ENCODE assay signal across 8 cellular contexts in the genomic region with DNA sequence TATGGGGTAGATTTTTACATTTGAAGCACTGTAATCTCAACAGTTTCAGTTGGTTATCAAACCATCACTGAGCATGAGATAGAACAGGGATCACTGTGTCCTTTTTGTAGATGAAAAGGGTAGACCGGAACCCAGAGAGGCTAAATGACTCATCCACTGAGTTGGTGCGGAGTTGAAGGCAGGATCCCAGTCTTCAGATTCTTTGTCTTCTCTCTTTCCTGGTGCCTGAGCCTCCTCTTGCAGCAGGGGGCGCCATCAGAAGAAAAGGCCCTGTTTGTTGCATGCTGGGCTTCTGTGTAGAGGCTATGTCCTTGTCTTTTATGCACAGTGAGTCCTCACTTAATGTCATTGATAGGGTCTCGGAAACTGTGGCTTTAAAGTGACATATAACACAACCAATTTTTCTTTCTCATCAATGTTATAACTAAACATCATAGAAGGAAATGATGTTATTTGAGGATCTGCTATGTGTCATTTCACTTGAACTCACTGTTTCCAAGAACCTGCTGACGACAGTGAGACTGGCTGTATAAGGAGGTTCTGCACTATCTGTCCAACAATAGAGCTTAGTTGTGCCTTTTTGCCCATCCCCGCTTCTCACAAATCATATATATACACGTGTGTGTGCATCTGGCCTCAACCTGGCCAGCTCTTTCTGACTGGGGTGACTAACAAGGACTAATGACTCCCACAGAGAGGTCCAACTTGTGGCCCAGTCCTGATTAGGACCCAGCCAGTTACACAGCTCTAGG. TPM values are rescaled to one million over a fixed set of nuclear protein-coding genes. Genes with fewer than 3 reads are reported as not detected.
DNase-seq lines count a peak whose midpoint lies in the region; ATAC-seq, FAIRE-seq and TF ChIP-seq lines count a peak whose summit lies in the region.

No MANE protein-coding gene starts in this region.

- no peak overlapping the region for H3K9ac ChIP-seq in HepG2 (ENCODE audit: insufficient read depth, low read depth, low read length)

- in situ Hi-C loops in HepG2 (cut with HindIII; ENCODE audit: extremely low pct_ligation_motif_present, low pct_unique_long_range_greater_than_20kb): no loop called here

- POLR2A ChIA-PET in HepG2 (lab: Yijun Ruan, JAX): no interaction called here

- TF ChIP-seq EP300 in HepG2 (IDR thresholded peaks at IDR 0.05; ENCODE audit: low read depth in 2 of 2, low read length in 2 of 2): no peak
- TF ChIP-seq EP300 in HepG2 (CRISPR knock-in tag; IDR thresholded peaks at IDR 0.05; ENCODE audit: borderline replicate concordance): no peak

- DNase-seq in NCI-H510A treated with DMSO at 0.1 percent for 48 hours (lab: John Stamatoyannopoulos, UW) (peak; percentile 1), NCI-H510A (lab: John Stamatoyannopoulos, UW) (no peak), HT1080 (ENCODE audit: low read depth) (peak; percentile 89), T-helper 22 cell (ENCODE audit: low read depth) (peak; percentile 20), astrocyte of the hippocampus (ENCODE audit: low read depth, low spot score) (peak; percentile 65), HepG2 (ENCODE audit: low spot score) (peak; percentile 44)
- peak; percentile 59 to 88 for DNase-seq in stimulated activated CD8-positive, alpha-beta memory T cell treated with anti-CD3 and anti-CD28 coated beads, Interleukin-7, amount 100 ng/mL, for 48 hours (ENCODE audit: extremely low read depth in 1 of 2, low read depth in 1 of 2)

- H3K4me1 ChIP-seq in HepG2 (ENCODE audit: insufficient read depth, low read length): no peaks in the 10 kb centered on the region

- no peak for TF ChIP-seq POLR2A in HepG2 (IDR thresholded peaks at IDR 0.05; ENCODE audit: insufficient read depth in 1 of 2, low read depth in 2 of 2, low read length in 2 of 2)
- TF ChIP-seq POLR2A in GM18505 (IDR thresholded peaks at IDR 0.05; ENCODE audit: borderline replicate concordance, extremely low read depth, insufficient read depth, insufficient read length): no peak

- no peak overlapping the region for H2AFZ ChIP-seq in HepG2 (ENCODE audit: low read length)

- intact Hi-C loops in HepG2 (cut with micrococcal nuclease; ENCODE audit: unreplicated experiment): no loop called here

- peak; percentile 78 for ATAC-seq in HepG2
- no peak for ATAC-seq in GM18505 (IDR thresholded peaks at IDR 0.05; ENCODE audit: unreplicated experiment)

- no TSS peak for BruUV-seq in HepG2 (replicated peaks; lab: Mats Ljungman, UMichigan)

- no peak for FAIRE-seq in HepG2 (lab: Jason Lieb, UNC)

- WGBS in HepG2 (ENCODE audit: low lambda C conversion rate): 69% methylated on average over 7 of the region's 7 CpGs

- no peaks in the 10 kb centered on the region for H3K9me3 ChIP-seq in HepG2 (ENCODE audit: low read length)

- H3K79me2 ChIP-seq in HepG2 (ENCODE audit: insufficient read depth, low read length): peaks cover 2% of the 10 kb centered on the region

- no peak for TF ChIP-seq RAD21 in HepG2 (CRISPR knock-in tag; IDR thresholded peaks at IDR 0.05)

- no peak overlapping the region for H3K27ac ChIP-seq in HepG2 (ENCODE audit: extremely low read length, insufficient read depth, low read length)

- CTCF ChIA-PET in HepG2 (lab: Yijun Ruan, JAX; ENCODE audit: low intra/inter-chr PET ratio, low total read pairs): no interaction called here

- H3K36me3 ChIP-seq in HepG2 (replicated peaks in 1 of 2; ENCODE audit: control insufficient read depth in 1 of 2, insufficient read depth in 2 of 2, low read length in 2 of 2): peaks cover 32 to 84% of the 10 kb centered on the region in 2 experiments

- H3K27me3 ChIP-seq in HepG2 (ENCODE audit: control insufficient read depth in 1 of 2, insufficient read depth in 2 of 2, low read length in 2 of 2): no peaks in the 10 kb centered on the region

- H3K4me3 ChIP-seq in HepG2 (replicated peaks in 1 of 3; ENCODE audit: insufficient read depth in 1 of 3, low read depth in 2 of 3, low read length in 3 of 3): no peak overlapping the region

- no peaks in the 10 kb centered on the region for H4K20me1 ChIP-seq in HepG2 (ENCODE audit: insufficient read depth, low read length)

- peak; percentile 75 for TF ChIP-seq CTCF in HepG2 (CRISPR knock-in tag; IDR thresholded peaks at IDR 0.05)

- no peak overlapping the region for H3K4me2 ChIP-seq in HepG2 (ENCODE audit: low read depth, low read length)

RNA-seq across cellular contexts. Expression of a gene that starts 14.3 kb away (rescaled TPM):
- 27.0 and 30.4 TPM in 2 replicates for total RNA-seq in HT1080 (2014; rRNA removed; shearing (Covaris generic))
- 20.0 and 21.2 TPM in 2 replicates for polyA plus RNA-seq in HT1080 (2015; cell fraction: cytosol; rRNA removed)
- polyA plus RNA-seq in HT1080 (2015; cell fraction: nucleus; rRNA removed): 35.8 and 39.3 TPM in 2 replicates
- 19.3 and 20.9 TPM in 2 replicates for total RNA-seq in HepG2 (2016; rRNA removed; fragmentation: Illumina TruSeq; extraction: Trizol)
- 2.7 and 2.9 TPM in 2 replicates for total RNA-seq in HepG2 (2016; cell fraction: cytosol; rRNA removed; fragmentation: Illumina TruSeq; extraction: Trizol; ENCODE audit: low read depth)
- total RNA-seq in HepG2 (2016; cell fraction: insoluble cytoplasmic fraction; rRNA removed; fragmentation: Illumina TruSeq; extraction: Trizol): 15.5 and 23.4 TPM in 2 replicates
- total RNA-seq in HepG2 (2016; cell fraction: membrane; rRNA removed; fragmentation: Illumina TruSeq; extraction: Trizol): 7.4 and 7.5 TPM in 2 replicates
- 14.8 and 18.0 TPM in 2 replicates for total RNA-seq in HepG2 (2016; cell fraction: nucleus; rRNA removed; fragmentation: Illumina TruSeq; extraction: Trizol)
- 9.1 and 12.5 TPM in 2 replicates for polyA plus RNA-seq in HepG2 (2011; rRNA removed)
- polyA plus RNA-seq in HepG2 (2011; cell fraction: cytosol; rRNA removed): 8.6 and 11.7 TPM in 2 replicates
- polyA plus RNA-seq in HepG2 (2011; cell fraction: nucleus; rRNA removed): 18.1 and 20.6 TPM in 2 replicates
- 12.3 and 12.4 TPM in 2 replicates for polyA plus RNA-seq in HepG2 (2012)
- 1.3 and 1.6 TPM in 2 replicates for polyA plus RNA-seq in HepG2 (2016; cell fraction: cytosol; fragmentation: Illumina TruSeq; extraction: Trizol; ENCODE audit: low read depth)
- polyA plus RNA-seq in HepG2 (2016; cell fraction: insoluble cytoplasmic fraction; fragmentation: Illumina TruSeq; extraction: Trizol; ENCODE audit: low read depth): 12.4 and 15.3 TPM in 2 replicates
- 2.8 and 3.9 TPM in 2 replicates for polyA plus RNA-seq in HepG2 (2016; cell fraction: membrane; fragmentation: Illumina TruSeq; extraction: Trizol; ENCODE audit: low read depth)
- polyA plus RNA-seq in HepG2 (2016; cell fraction: nucleus; fragmentation: Illumina TruSeq; extraction: Trizol; ENCODE audit: insufficient read depth, low read depth): 16.8 and 26.8 TPM in 2 replicates
- polyA minus RNA-seq in HepG2 (2011; rRNA and poly(A)+ RNA removed; ENCODE audit: low replicate concordance): 25.0 and 32.5 TPM in 2 replicates
- 13.9 and 18.6 TPM in 2 replicates for polyA minus RNA-seq in HepG2 (2011; cell fraction: cytosol; rRNA and poly(A)+ RNA removed)
- polyA minus RNA-seq in HepG2 (2011; cell fraction: nucleus; rRNA and poly(A)+ RNA removed): 38.4 and 52.6 TPM in 2 replicates

RNA-seq across cellular contexts. Expression of a gene that starts 29.8 kb away (rescaled TPM):
- total RNA-seq in HT1080 (2014; rRNA removed; shearing (Covaris generic)): 5.9 and 8.7 TPM in 2 replicates
- polyA plus RNA-seq in HT1080 (2015; cell fraction: cytosol; rRNA removed): 6.9 and 7.4 TPM in 2 replicates
- polyA plus RNA-seq in HT1080 (2015; cell fraction: nucleus; rRNA removed): 20.7 and 21.2 TPM in 2 replicates
- total RNA-seq in HepG2 (2016; rRNA removed; fragmentation: Illumina TruSeq; extraction: Trizol): 3.8 and 4.3 TPM in 2 replicates
- total RNA-seq in HepG2 (2016; cell fraction: cytosol; rRNA removed; fragmentation: Illumina TruSeq; extraction: Trizol; ENCODE audit: low read depth): 0.40 and 1.1 TPM in 2 replicates
- 3.6 and 4.1 TPM in 2 replicates for total RNA-seq in HepG2 (2016; cell fraction: insoluble cytoplasmic fraction; rRNA removed; fragmentation: Illumina TruSeq; extraction: Trizol)
- 1.9 and 2.0 TPM in 2 replicates for total RNA-seq in HepG2 (2016; cell fraction: membrane; rRNA removed; fragmentation: Illumina TruSeq; extraction: Trizol)
- total RNA-seq in HepG2 (2016; cell fraction: nucleus; rRNA removed; fragmentation: Illumina TruSeq; extraction: Trizol): 3.3 and 4.5 TPM in 2 replicates
- polyA plus RNA-seq in HepG2 (2011; rRNA removed): 2.6 and 3.1 TPM in 2 replicates
- polyA plus RNA-seq in HepG2 (2011; cell fraction: cytosol; rRNA removed): 2.1 and 2.3 TPM in 2 replicates
- 11.2 and 11.6 TPM in 2 replicates for polyA plus RNA-seq in HepG2 (2011; cell fraction: nucleus; rRNA removed)
- 3.9 TPM in 2 replicates for polyA plus RNA-seq in HepG2 (2012)
- 0.28 and 0.59 TPM in 2 replicates for polyA plus RNA-seq in HepG2 (2016; cell fraction: cytosol; fragmentation: Illumina TruSeq; extraction: Trizol; ENCODE audit: low read depth)
- 4.2 and 5.8 TPM in 2 replicates for polyA plus RNA-seq in HepG2 (2016; cell fraction: insoluble cytoplasmic fraction; fragmentation: Illumina TruSeq; extraction: Trizol; ENCODE audit: low read depth)
- polyA plus RNA-seq in HepG2 (2016; cell fraction: membrane; fragmentation: Illumina TruSeq; extraction: Trizol; ENCODE audit: low read depth): 1.0 and 1.3 TPM in 2 replicates
- polyA plus RNA-seq in HepG2 (2016; cell fraction: nucleus; fragmentation: Illumina TruSeq; extraction: Trizol; ENCODE audit: insufficient read depth, low read depth): 14.2 and 14.5 TPM in 2 replicates
- 4.0 and 4.6 TPM in 2 replicates for polyA minus RNA-seq in HepG2 (2011; rRNA and poly(A)+ RNA removed; ENCODE audit: low replicate concordance)
- 1.7 and 2.3 TPM in 2 replicates for polyA minus RNA-seq in HepG2 (2011; cell fraction: cytosol; rRNA and poly(A)+ RNA removed)
- polyA minus RNA-seq in HepG2 (2011; cell fraction: nucleus; rRNA and poly(A)+ RNA removed): 5.2 and 6.1 TPM in 2 replicates

RNA-seq across cellular contexts. Expression of a gene that starts 52.3 kb away (rescaled TPM):
- 5.2 and 6.9 TPM in 2 replicates for total RNA-seq in HT1080 (2014; rRNA removed; shearing (Covaris generic))
- polyA plus RNA-seq in HT1080 (2015; cell fraction: cytosol; rRNA removed): 3.4 and 3.5 TPM in 2 replicates
- polyA plus RNA-seq in HT1080 (2015; cell fraction: nucleus; rRNA removed): 46.2 and 50.9 TPM in 2 replicates
- 1.3 and 5.2 TPM in 2 replicates for total RNA-seq in HepG2 (2016; rRNA removed; fragmentation: Illumina TruSeq; extraction: Trizol)
- total RNA-seq in HepG2 (2016; cell fraction: cytosol; rRNA removed; fragmentation: Illumina TruSeq; extraction: Trizol; ENCODE audit: low read depth): 0.30 and 0.35 TPM in 2 replicates
- total RNA-seq in HepG2 (2016; cell fraction: insoluble cytoplasmic fraction; rRNA removed; fragmentation: Illumina TruSeq; extraction: Trizol): 1.5 and 5.4 TPM in 2 replicates
- 0.96 and 1.1 TPM in 2 replicates for total RNA-seq in HepG2 (2016; cell fraction: membrane; rRNA removed; fragmentation: Illumina TruSeq; extraction: Trizol)
- 8.0 TPM in 2 replicates for total RNA-seq in HepG2 (2016; cell fraction: nucleus; rRNA removed; fragmentation: Illumina TruSeq; extraction: Trizol)
- 4.1 and 5.9 TPM in 2 replicates for polyA plus RNA-seq in HepG2 (2011; rRNA removed)
- polyA plus RNA-seq in HepG2 (2011; cell fraction: cytosol; rRNA removed): 2.4 TPM in 2 replicates
- 44.7 and 47.2 TPM in 2 replicates for polyA plus RNA-seq in HepG2 (2011; cell fraction: nucleus; rRNA removed)
- 2.5 and 3.0 TPM in 2 replicates for polyA plus RNA-seq in HepG2 (2012)
- 0.17 and 0.22 TPM in 2 replicates for polyA plus RNA-seq in HepG2 (2016; cell fraction: cytosol; fragmentation: Illumina TruSeq; extraction: Trizol; ENCODE audit: low read depth)
- 1.4 and 2.5 TPM in 2 replicates for polyA plus RNA-seq in HepG2 (2016; cell fraction: insoluble cytoplasmic fraction; fragmentation: Illumina TruSeq; extraction: Trizol; ENCODE audit: low read depth)
- 0.55 and 0.61 TPM in 2 replicates for polyA plus RNA-seq in HepG2 (2016; cell fraction: membrane; fragmentation: Illumina TruSeq; extraction: Trizol; ENCODE audit: low read depth)
- 19.0 and 21.9 TPM in 2 replicates for polyA plus RNA-seq in HepG2 (2016; cell fraction: nucleus; fragmentation: Illumina TruSeq; extraction: Trizol; ENCODE audit: insufficient read depth, low read depth)
- 3.0 and 5.9 TPM in 2 replicates for polyA minus RNA-seq in HepG2 (2011; rRNA and poly(A)+ RNA removed; ENCODE audit: low replicate concordance)
- 0.59 and 1.1 TPM in 2 replicates for polyA minus RNA-seq in HepG2 (2011; cell fraction: cytosol; rRNA and poly(A)+ RNA removed)
- 7.3 and 8.1 TPM in 2 replicates for polyA minus RNA-seq in HepG2 (2011; cell fraction: nucleus; rRNA and poly(A)+ RNA removed)
